8 cellular contexts compared by ENCODE assay signal in genomic region chr11:62324738-62325556, GRCh38. TPM values are rescaled to one million over a fixed set of nuclear protein-coding genes. Genes with fewer than 3 reads are reported as not detected.
DNase-seq lines count a peak whose midpoint lies in the region; ATAC-seq and TF ChIP-seq lines count a peak whose summit lies in the region.

No MANE protein-coding gene starts in this region.

- H3K36me3 ChIP-seq in PC-9 (ENCODE audit: low read depth) (no peaks in the 10 kb centered on the region), cardiac muscle cell (no peaks in the 10 kb centered on the region)

- BruUV-seq in PC-9 (replicated peaks; lab: Mats Ljungman, UMichigan) = no TSS peak

- CTCF ChIA-PET in PC-9 (lab: Charles Lee) = no interaction called here

- peak; percentile 72 for TF ChIP-seq CTCF in PC-9 (conservative IDR thresholded peaks at IDR 0.05)
- peak; percentile 71 for TF ChIP-seq CTCF in cardiac muscle cell (IDR thresholded peaks at IDR 0.05; ENCODE audit: low read depth, low read length)

- peak; percentile 74 for ATAC-seq in GM21723 (IDR thresholded peaks at IDR 0.05; ENCODE audit: unreplicated experiment)
- no peak for ATAC-seq in GM18511 (IDR thresholded peaks at IDR 0.05; ENCODE audit: unreplicated experiment)

- H3K27me3 ChIP-seq in PC-9 (ENCODE audit: insufficient read depth, low read depth) (peaks cover 62% of the 10 kb centered on the region), cardiac muscle cell (peaks cover 30% of the 10 kb centered on the region)

- H3K4me3 ChIP-seq in PC-9 (no peak overlapping the region), cardiac muscle cell (no peak overlapping the region)

- POLR2A ChIA-PET in PC-9 (lab: Charles Lee; ENCODE audit: unreplicated experiment) = no interaction called here

- intact Hi-C loops in PC-9 (cut with micrococcal nuclease; ENCODE audit: unreplicated experiment) = no loop called here

- H3K9me3 ChIP-seq in PC-9 (ENCODE audit: insufficient read depth, low read depth) (no peaks in the 10 kb centered on the region), cardiac muscle cell (ENCODE audit: low read depth) (no peaks in the 10 kb centered on the region)

- H3K4me2 ChIP-seq in PC-9 = no peak overlapping the region

- peak; percentile 40 for DNase-seq in AG08395 (ENCODE audit: low spot score)
- peak in 1 of 2 experiments; percentile 52 for DNase-seq in PC-9
- DNase-seq in activated T-cell treated with anti-CD3 and anti-CD28 coated beads, Interleukin-2, amount 50 U/mL, for 48 hours = peak; percentile 79
- DNase-seq in cardiac muscle cell (ENCODE audit: low read depth in 1 of 2, low spot score in 1 of 2) = peak; percentile 55 to 69
- DNase-seq in stimulated activated CD4-positive, alpha-beta T cell treated with anti-CD3 and anti-CD28 coated beads, Interleukin-12 subunit alpha, Interleukin-12 subunit beta, amount 100 ng/mL, for 4 hours = peak; percentile 57
- DNase-seq in occipital lobe (lab: John Stamatoyannopoulos, UW) = no peak

- no peaks in the 10 kb centered on the region for H3F3A ChIP-seq in PC-9 (ENCODE audit: insufficient read depth, low read depth)

- no peak overlapping the region for H3K27ac ChIP-seq in PC-9
- H3K27ac ChIP-seq in cardiac muscle cell = no peak overlapping the region

- H4K20me1 ChIP-seq in PC-9 (ENCODE audit: insufficient read depth) = no peaks in the 10 kb centered on the region

- no peaks in the 10 kb centered on the region for H3K79me2 ChIP-seq in PC-9 (ENCODE audit: low read depth)

- no peak overlapping the region for H2AFZ ChIP-seq in PC-9

- H3K9me2 ChIP-seq in PC-9 (ENCODE audit: insufficient read depth) = no peaks in the 10 kb centered on the region

- H3K4me1 ChIP-seq in PC-9 (replicated peaks; ENCODE audit: insufficient read depth) (no peaks in the 10 kb centered on the region), cardiac muscle cell (ENCODE audit: low read depth) (no peaks in the 10 kb centered on the region)

RNA-seq across cellular contexts. Expression of gene ASRGL1, which starts 12.3 kb away (rescaled TPM):
- 6.2 and 8.4 TPM in 2 replicates for total RNA-seq in PC-9 (2021)
- total RNA-seq in cardiac muscle cell = 6.8 and 6.9 TPM in 2 replicates
- 17.1 and 21.5 TPM in 2 replicates for polyA plus RNA-seq in cardiac muscle cell
- 23.6 TPM for total RNA-seq in occipital lobe

RNA-seq across cellular contexts. Expression of gene SCGB1D4, which starts 26.1 kb away (rescaled TPM):
- total RNA-seq in PC-9 (2021) (not detected in 2 replicates), cardiac muscle cell (not detected in 2 replicates), occipital lobe (not detected)
- not detected in 2 replicates for polyA plus RNA-seq in cardiac muscle cell

RNA-seq across cellular contexts. Expression of gene SCGB2A2, which starts 55.0 kb away (rescaled TPM):
- total RNA-seq in PC-9 (2021) (not detected in 2 replicates), cardiac muscle cell (not detected in 2 replicates), occipital lobe (not detected)
- not detected in 2 replicates for polyA plus RNA-seq in cardiac muscle cell
